Comparison of ENCODE assay signal across 10 cellular contexts in the genomic region with DNA sequence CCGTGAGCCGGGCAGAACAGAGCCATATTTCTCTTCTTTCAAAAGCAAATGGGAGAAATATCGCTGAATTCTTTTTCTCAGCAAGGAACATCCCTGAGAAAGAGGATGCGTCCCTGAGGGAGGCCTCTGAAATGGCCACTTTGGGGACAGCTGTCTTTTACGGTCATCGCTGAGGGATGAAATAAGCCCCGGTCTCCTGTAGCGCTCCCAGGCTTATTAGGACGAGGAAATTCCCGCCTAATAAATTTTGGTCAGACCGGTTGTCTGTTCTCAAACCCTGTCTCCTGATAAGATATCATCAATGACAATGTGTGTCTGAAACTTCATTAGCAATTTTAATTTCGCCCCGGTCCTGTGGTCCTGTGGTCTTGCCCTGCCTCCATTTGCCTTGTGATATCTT. TPM values are rescaled to one million over a fixed set of nuclear protein-coding genes. Genes with fewer than 3 reads are reported as not detected.
"Had no signal": no experiment of that assay in that cellular context is flagged by ENCODE, and none has a peak within 500 bp of the region (broad histone marks: within the 10 kb centered on the region; RNA-seq: fewer than 3 reads in every experiment).

No MANE protein-coding gene starts in this region.

RNA-seq across cellular contexts. Expression of gene GAST, which starts 26.4 kb away (rescaled TPM):
- total RNA-seq: OCI-LY7, PC-3, Peyer's patch, Right ventricle myocardium inferior, Right ventricle myocardium superior, RPMI7951, SJCRH30, SJSA1, SK-MEL-5 had no signal
- polyA plus RNA-seq: SK-N-SH had no signal

RNA-seq across cellular contexts. Expression of gene HAP1, which starts 48.7 kb away (rescaled TPM):
- total RNA-seq: Right ventricle myocardium superior, RPMI7951, SJSA1 had no signal
